In genomic region chr1:156096640-156097391, GRCh38 we compare ENCODE assay signal across 1 cellular context.
TF ChIP-seq lines count a peak whose summit lies in the region.

No MANE protein-coding gene starts in this region.

TF ChIP-seq in HepG2, 621 proteins besides CTCF, POLR2A, EP300 and RAD21 (continued from another document and continues in another):
- TF ChIP-seq, protein P1, sequence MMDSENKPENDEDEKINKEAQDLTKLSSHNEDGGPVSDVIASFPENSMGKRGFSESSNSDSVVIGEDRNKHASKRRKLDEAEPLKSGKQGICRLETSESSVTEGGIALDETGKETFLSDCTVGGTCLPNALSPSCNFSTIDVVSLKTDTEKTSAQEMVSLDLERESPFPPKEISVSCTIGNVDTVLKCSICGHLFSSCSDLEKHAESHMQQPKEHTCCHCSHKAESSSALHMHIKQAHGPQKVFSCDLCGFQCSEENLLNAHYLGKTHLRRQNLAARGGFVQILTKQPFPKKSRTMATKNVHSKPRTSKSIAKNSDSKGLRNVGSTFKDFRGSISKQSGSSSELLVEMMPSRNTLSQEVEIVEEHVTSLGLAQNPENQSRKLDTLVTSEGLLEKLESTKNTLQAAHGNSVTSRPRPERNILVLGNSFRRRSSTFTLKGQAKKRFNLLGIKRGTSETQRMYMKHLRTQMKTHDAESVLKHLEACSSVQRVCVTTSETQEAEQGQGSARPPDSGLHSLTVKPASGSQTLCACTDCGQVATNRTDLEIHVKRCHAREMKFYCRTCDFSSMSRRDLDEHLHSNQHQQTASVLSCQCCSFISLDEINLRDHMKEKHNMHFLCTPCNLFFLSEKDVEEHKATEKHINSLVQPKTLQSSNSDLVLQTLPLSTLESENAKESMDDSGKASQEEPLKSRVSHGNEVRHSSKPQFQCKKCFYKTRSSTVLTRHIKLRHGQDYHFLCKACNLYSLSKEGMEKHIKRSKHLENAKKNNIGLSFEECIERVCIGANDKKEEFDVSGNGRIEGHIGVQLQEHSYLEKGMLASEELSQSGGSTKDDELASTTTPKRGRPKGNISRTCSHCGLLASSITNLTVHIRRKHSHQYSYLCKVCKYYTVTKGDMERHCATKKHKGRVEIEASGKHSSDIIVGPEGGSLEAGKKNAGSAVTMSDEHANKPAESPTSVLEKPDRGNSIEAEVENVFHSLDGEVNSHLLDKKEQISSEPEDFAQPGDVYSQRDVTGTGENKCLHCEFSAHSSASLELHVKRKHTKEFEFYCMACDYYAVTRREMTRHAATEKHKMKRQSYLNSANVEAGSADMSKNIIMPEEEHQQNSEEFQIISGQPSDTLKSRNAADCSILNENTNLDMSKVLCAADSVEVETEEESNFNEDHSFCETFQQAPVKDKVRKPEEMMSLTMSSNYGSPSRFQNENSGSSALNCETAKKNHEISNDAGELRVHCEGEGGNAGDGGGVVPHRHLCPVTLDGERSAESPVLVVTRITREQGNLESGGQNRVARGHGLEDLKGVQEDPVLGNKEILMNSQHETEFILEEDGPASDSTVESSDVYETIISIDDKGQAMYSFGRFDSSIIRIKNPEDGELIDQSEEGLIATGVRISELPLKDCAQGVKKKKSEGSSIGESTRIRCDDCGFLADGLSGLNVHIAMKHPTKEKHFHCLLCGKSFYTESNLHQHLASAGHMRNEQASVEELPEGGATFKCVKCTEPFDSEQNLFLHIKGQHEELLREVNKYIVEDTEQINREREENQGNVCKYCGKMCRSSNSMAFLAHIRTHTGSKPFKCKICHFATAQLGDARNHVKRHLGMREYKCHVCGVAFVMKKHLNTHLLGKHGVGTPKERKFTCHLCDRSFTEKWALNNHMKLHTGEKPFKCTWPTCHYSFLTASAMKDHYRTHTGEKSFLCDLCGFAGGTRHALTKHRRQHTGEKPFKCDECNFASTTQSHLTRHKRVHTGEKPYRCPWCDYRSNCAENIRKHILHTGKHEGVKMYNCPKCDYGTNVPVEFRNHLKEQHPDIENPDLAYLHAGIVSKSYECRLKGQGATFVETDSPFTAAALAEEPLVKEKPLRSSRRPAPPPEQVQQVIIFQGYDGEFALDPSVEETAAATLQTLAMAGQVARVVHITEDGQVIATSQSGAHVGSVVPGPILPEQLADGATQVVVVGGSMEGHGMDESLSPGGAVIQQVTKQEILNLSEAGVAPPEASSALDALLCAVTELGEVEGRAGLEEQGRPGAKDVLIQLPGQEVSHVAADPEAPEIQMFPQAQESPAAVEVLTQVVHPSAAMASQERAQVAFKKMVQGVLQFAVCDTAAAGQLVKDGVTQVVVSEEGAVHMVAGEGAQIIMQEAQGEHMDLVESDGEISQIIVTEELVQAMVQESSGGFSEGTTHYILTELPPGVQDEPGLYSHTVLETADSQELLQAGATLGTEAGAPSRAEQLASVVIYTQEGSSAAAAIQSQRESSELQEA (CRISPR knock-in tag; IDR thresholded peaks at IDR 0.05; ENCODE audit: not compliant biosample characterization) = peak; percentile 52
- TF ChIP-seq STAG1 (CRISPR knock-in tag; IDR thresholded peaks at IDR 0.05) = peak; percentile 98
- peak; percentile 62; the same call in 1 of the 2 replicates for TF ChIP-seq IRF2 (CRISPR knock-in tag; IDR thresholded peaks at IDR 0.05)
- no peak for TF ChIP-seq HNF1A (IDR thresholded peaks at IDR 0.05; ENCODE audit: low read depth)
- peak; percentile 64; the same call in 1 of the 2 replicates for TF ChIP-seq HNF1A (CRISPR knock-in tag; IDR thresholded peaks at IDR 0.05; ENCODE audit: borderline replicate concordance)
- TF ChIP-seq ZNF709 (CRISPR knock-in tag; IDR thresholded peaks at IDR 0.05) = no peak
- no peak for TF ChIP-seq NFKBIZ (CRISPR knock-in tag; IDR thresholded peaks at IDR 0.05)
- no peak for TF ChIP-seq RBM22 (optimal IDR thresholded peaks at IDR 0.05; ENCODE audit: low read length)
- no peak for TF ChIP-seq ZBTB21 (CRISPR knock-in tag; IDR thresholded peaks at IDR 0.05)
- TF ChIP-seq, protein P2, sequence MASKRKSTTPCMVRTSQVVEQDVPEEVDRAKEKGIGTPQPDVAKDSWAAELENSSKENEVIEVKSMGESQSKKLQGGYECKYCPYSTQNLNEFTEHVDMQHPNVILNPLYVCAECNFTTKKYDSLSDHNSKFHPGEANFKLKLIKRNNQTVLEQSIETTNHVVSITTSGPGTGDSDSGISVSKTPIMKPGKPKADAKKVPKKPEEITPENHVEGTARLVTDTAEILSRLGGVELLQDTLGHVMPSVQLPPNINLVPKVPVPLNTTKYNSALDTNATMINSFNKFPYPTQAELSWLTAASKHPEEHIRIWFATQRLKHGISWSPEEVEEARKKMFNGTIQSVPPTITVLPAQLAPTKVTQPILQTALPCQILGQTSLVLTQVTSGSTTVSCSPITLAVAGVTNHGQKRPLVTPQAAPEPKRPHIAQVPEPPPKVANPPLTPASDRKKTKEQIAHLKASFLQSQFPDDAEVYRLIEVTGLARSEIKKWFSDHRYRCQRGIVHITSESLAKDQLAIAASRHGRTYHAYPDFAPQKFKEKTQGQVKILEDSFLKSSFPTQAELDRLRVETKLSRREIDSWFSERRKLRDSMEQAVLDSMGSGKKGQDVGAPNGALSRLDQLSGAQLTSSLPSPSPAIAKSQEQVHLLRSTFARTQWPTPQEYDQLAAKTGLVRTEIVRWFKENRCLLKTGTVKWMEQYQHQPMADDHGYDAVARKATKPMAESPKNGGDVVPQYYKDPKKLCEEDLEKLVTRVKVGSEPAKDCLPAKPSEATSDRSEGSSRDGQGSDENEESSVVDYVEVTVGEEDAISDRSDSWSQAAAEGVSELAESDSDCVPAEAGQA (IDR thresholded peaks at IDR 0.05; ENCODE audit: low read depth) = no peak
- TF ChIP-seq, protein P2 (CRISPR knock-in tag; IDR thresholded peaks at IDR 0.05; ENCODE audit: borderline replicate concordance) = no peak
- TF ChIP-seq SP5 (CRISPR knock-in tag; IDR thresholded peaks at IDR 0.05; ENCODE audit: borderline replicate concordance, low read depth) = peak; percentile 56; the same call in 1 of the 2 replicates
- no peak for TF ChIP-seq MED8 (CRISPR knock-in tag; IDR thresholded peaks at IDR 0.05; ENCODE audit: insufficient replicate concordance)
- no peak for TF ChIP-seq HCFC1 (IDR thresholded peaks at IDR 0.05; ENCODE audit: low read depth, low read length)
- no peak for TF ChIP-seq ZSCAN20 (CRISPR knock-in tag; IDR thresholded peaks at IDR 0.05; ENCODE audit: borderline replicate concordance)
- no peak for TF ChIP-seq HNRNPH1 (optimal IDR thresholded peaks at IDR 0.05; ENCODE audit: low read depth, low read length)
- peak; percentile 65; the same call in 1 of the 2 replicates for TF ChIP-seq ZNF24 (IDR thresholded peaks at IDR 0.05)
- TF ChIP-seq, protein P3, sequence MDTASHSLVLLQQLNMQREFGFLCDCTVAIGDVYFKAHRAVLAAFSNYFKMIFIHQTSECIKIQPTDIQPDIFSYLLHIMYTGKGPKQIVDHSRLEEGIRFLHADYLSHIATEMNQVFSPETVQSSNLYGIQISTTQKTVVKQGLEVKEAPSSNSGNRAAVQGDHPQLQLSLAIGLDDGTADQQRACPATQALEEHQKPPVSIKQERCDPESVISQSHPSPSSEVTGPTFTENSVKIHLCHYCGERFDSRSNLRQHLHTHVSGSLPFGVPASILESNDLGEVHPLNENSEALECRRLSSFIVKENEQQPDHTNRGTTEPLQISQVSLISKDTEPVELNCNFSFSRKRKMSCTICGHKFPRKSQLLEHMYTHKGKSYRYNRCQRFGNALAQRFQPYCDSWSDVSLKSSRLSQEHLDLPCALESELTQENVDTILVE (CRISPR knock-in tag; IDR thresholded peaks at IDR 0.05) = peak; percentile 74; the same call in 1 of the 2 replicates
- TF ChIP-seq KAT7 (CRISPR knock-in tag; IDR thresholded peaks at IDR 0.05; ENCODE audit: borderline replicate concordance) = peak; percentile 55; the same call in 1 of the 2 replicates
- no peak for TF ChIP-seq DZIP1 (CRISPR knock-in tag; IDR thresholded peaks at IDR 0.05)
- TF ChIP-seq, protein P4, sequence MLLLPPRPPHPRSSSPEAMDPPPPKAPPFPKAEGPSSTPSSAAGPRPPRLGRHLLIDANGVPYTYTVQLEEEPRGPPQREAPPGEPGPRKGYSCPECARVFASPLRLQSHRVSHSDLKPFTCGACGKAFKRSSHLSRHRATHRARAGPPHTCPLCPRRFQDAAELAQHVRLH (CRISPR knock-in tag; IDR thresholded peaks at IDR 0.05; ENCODE audit: borderline replicate concordance, low read depth) = no peak
- TF ChIP-seq HNRNPLL (IDR thresholded peaks at IDR 0.05; ENCODE audit: low read depth, low read length, poor library complexity, severe bottlenecking) = peak; percentile 38
- TF ChIP-seq, protein P5, sequence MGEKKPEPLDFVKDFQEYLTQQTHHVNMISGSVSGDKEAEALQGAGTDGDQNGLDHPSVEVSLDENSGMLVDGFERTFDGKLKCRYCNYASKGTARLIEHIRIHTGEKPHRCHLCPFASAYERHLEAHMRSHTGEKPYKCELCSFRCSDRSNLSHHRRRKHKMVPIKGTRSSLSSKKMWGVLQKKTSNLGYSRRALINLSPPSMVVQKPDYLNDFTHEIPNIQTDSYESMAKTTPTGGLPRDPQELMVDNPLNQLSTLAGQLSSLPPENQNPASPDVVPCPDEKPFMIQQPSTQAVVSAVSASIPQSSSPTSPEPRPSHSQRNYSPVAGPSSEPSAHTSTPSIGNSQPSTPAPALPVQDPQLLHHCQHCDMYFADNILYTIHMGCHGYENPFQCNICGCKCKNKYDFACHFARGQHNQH (CRISPR knock-in tag; IDR thresholded peaks at IDR 0.05) = no peak; the same call in 1 of the 2 replicates
- TF ChIP-seq GABPB1 (CRISPR knock-in tag; IDR thresholded peaks at IDR 0.05) = peak; percentile 51; the same call in 1 of the 2 replicates
- TF ChIP-seq HOXA7 (CRISPR knock-in tag; IDR thresholded peaks at IDR 0.05) = no peak
- TF ChIP-seq, protein P6, sequence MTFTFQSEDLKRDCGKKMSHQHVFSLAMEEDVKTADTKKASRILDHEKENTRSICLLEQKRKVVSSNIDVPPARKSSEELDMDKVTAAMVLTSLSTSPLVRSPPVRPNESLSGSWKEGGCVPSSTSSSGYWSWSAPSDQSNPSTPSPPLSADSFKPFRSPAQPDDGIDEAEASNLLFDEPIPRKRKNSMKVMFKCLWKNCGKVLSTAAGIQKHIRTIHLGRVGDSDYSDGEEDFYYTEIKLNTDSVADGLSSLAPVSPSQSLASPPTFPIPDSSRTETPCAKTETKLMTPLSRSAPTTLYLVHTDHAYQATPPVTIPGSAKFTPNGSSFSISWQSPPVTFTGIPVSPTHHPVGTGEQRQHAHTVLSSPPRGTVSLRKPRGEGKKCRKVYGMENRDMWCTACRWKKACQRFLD (CRISPR knock-in tag; IDR thresholded peaks at IDR 0.05; ENCODE audit: borderline replicate concordance) = no peak
- no peak for TF ChIP-seq ATF7 (IDR thresholded peaks at IDR 0.05)
- no peak for TF ChIP-seq ATF7 (CRISPR knock-in tag; IDR thresholded peaks at IDR 0.05)
